1 cellular context compared by ENCODE assay signal in genomic region chr15:68261980-68262379, GRCh38.
TF ChIP-seq lines count a peak whose summit lies in the region.

No MANE protein-coding gene starts in this region.

TF ChIP-seq in GM23338, 12 proteins besides CTCF, POLR2A, EP300 and RAD21 (continued from another document):
- TF ChIP-seq, protein P1, sequence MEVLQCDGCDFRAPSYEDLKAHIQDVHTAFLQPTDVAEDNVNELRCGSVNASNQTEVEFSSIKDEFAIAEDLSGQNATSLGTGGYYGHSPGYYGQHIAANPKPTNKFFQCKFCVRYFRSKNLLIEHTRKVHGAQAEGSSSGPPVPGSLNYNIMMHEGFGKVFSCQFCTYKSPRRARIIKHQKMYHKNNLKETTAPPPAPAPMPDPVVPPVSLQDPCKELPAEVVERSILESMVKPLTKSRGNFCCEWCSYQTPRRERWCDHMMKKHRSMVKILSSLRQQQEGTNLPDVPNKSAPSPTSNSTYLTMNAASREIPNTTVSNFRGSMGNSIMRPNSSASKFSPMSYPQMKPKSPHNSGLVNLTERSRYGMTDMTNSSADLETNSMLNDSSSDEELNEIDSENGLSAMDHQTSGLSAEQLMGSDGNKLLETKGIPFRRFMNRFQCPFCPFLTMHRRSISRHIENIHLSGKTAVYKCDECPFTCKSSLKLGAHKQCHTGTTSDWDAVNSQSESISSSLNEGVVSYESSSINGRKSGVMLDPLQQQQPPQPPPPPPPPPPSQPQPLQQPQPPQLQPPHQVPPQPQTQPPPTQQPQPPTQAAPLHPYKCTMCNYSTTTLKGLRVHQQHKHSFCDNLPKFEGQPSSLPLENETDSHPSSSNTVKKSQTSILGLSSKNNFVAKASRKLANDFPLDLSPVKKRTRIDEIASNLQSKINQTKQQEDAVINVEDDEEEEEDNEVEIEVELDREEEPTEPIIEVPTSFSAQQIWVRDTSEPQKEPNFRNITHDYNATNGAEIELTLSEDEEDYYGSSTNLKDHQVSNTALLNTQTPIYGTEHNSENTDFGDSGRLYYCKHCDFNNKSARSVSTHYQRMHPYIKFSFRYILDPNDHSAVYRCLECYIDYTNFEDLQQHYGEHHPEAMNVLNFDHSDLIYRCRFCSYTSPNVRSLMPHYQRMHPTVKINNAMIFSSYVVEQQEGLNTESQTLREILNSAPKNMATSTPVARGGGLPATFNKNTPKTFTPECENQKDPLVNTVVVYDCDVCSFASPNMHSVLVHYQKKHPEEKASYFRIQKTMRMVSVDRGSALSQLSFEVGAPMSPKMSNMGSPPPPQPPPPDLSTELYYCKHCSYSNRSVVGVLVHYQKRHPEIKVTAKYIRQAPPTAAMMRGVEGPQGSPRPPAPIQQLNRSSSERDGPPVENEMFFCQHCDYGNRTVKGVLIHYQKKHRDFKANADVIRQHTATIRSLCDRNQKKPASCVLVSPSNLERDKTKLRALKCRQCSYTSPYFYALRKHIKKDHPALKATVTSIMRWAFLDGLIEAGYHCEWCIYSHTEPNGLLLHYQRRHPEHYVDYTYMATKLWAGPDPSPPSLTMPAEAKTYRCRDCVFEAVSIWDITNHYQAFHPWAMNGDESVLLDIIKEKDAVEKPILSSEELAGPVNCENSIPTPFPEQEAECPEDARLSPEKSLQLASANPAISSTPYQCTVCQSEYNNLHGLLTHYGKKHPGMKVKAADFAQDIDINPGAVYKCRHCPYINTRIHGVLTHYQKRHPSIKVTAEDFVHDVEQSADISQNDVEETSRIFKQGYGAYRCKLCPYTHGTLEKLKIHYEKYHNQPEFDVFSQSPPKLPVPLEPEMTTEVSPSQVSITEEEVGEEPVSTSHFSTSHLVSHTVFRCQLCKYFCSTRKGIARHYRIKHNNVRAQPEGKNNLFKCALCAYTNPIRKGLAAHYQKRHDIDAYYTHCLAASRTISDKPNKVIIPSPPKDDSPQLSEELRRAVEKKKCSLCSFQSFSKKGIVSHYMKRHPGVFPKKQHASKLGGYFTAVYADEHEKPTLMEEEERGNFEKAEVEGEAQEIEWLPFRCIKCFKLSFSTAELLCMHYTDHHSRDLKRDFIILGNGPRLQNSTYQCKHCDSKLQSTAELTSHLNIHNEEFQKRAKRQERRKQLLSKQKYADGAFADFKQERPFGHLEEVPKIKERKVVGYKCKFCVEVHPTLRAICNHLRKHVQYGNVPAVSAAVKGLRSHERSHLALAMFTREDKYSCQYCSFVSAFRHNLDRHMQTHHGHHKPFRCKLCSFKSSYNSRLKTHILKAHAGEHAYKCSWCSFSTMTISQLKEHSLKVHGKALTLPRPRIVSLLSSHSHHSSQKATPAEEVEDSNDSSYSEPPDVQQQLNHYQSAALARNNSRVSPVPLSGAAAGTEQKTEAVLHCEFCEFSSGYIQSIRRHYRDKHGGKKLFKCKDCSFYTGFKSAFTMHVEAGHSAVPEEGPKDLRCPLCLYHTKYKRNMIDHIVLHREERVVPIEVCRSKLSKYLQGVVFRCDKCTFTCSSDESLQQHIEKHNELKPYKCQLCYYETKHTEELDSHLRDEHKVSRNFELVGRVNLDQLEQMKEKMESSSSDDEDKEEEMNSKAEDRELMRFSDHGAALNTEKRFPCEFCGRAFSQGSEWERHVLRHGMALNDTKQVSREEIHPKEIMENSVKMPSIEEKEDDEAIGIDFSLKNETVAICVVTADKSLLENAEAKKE (CRISPR knock-in tag; IDR thresholded peaks at IDR 0.05): no peak
- TF ChIP-seq, protein P2, sequence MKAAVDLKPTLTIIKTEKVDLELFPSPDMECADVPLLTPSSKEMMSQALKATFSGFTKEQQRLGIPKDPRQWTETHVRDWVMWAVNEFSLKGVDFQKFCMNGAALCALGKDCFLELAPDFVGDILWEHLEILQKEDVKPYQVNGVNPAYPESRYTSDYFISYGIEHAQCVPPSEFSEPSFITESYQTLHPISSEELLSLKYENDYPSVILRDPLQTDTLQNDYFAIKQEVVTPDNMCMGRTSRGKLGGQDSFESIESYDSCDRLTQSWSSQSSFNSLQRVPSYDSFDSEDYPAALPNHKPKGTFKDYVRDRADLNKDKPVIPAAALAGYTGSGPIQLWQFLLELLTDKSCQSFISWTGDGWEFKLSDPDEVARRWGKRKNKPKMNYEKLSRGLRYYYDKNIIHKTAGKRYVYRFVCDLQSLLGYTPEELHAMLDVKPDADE (IDR thresholded peaks at IDR 0.05): no peak
- TF ChIP-seq EZH2phosphoT487 (IDR thresholded peaks at IDR 0.05; ENCODE audit: unreplicated experiment) (no peak), ZNF331 (CRISPR knock-in tag; IDR thresholded peaks at IDR 0.05; ENCODE audit: low read depth) (no peak), STAT1 (IDR thresholded peaks at IDR 0.05; ENCODE audit: unreplicated experiment) (no peak), JUNB (IDR thresholded peaks at IDR 0.05; ENCODE audit: unreplicated experiment) (no peak), POLR2AphosphoS5 (IDR thresholded peaks at IDR 0.05; ENCODE audit: low read depth) (no peak), NANOG (IDR thresholded peaks at IDR 0.05; ENCODE audit: borderline replicate concordance) (no peak), ZNF114 (CRISPR knock-in tag; IDR thresholded peaks at IDR 0.05) (no peak), EZH2 (IDR thresholded peaks at IDR 0.05; ENCODE audit: low read depth, unreplicated experiment) (no peak)
- TF ChIP-seq, protein P3, sequence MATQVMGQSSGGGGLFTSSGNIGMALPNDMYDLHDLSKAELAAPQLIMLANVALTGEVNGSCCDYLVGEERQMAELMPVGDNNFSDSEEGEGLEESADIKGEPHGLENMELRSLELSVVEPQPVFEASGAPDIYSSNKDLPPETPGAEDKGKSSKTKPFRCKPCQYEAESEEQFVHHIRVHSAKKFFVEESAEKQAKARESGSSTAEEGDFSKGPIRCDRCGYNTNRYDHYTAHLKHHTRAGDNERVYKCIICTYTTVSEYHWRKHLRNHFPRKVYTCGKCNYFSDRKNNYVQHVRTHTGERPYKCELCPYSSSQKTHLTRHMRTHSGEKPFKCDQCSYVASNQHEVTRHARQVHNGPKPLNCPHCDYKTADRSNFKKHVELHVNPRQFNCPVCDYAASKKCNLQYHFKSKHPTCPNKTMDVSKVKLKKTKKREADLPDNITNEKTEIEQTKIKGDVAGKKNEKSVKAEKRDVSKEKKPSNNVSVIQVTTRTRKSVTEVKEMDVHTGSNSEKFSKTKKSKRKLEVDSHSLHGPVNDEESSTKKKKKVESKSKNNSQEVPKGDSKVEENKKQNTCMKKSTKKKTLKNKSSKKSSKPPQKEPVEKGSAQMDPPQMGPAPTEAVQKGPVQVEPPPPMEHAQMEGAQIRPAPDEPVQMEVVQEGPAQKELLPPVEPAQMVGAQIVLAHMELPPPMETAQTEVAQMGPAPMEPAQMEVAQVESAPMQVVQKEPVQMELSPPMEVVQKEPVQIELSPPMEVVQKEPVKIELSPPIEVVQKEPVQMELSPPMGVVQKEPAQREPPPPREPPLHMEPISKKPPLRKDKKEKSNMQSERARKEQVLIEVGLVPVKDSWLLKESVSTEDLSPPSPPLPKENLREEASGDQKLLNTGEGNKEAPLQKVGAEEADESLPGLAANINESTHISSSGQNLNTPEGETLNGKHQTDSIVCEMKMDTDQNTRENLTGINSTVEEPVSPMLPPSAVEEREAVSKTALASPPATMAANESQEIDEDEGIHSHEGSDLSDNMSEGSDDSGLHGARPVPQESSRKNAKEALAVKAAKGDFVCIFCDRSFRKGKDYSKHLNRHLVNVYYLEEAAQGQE (IDR thresholded peaks at IDR 0.05; ENCODE audit: unreplicated experiment): no peak
